21 cellular contexts compared by ENCODE assay signal in the genomic region with DNA sequence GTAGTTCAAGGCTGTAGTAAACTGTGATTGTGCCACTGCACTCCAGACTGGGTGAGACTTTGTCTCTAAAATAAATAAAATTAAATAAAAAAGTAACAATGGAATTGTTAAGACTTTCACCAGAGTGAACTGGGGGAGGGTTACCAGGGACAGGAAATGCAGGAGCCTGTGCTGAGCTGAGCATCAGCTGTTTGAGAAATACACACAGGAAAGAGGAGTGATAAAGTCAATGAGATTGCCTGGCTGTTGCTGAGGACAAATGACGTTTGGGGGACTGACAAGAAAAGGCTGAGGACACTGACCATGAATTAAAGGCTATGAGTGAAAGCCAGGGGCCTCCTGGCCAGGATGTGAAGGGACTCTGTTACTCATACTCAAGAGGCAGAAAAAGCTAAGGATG.
"Had no signal": no experiment of that assay in that cellular context is flagged by ENCODE, and none has a peak within 500 bp of the region (broad histone marks: within the 10 kb centered on the region; RNA-seq: fewer than 3 reads in every experiment).

No MANE protein-coding gene starts in this region.

- DNase-seq: activated B cell treated with CpG ODN at 0.5 μM for 24 hours; activated CD4-positive, alpha-beta T cell treated with anti-CD3 and anti-CD28 coated beads, Interleukin-2, amount 50 U/mL, for 1 hour; activated CD8-positive, alpha-beta T cell treated with anti-CD3 and anti-CD28 coated beads for 36 hours; activated naive CD8-positive, alpha-beta T cell treated with anti-CD3 and anti-CD28 coated beads, Interleukin-2, amount 50 U/mL, for 24 hours; activated T-cell treated with anti-CD3 and anti-CD28 coated beads, Interleukin-2, amount 50 U/mL, for 4 hours; central memory CD4-positive, alpha-beta T cell; foreskin melanocyte; heart right ventricle; kidney glomerular epithelial cell; natural killer cell; right cardiac atrium; stimulated activated CD4-positive, alpha-beta T cell treated with anti-CD3 and anti-CD28 coated beads, Interleukin-12 subunit alpha, Interleukin-12 subunit beta, amount 100 ng/mL, for 4 hours; stimulated activated CD4-positive, alpha-beta T cell treated with anti-CD3 and anti-CD28 coated beads, Interleukin-4, amount 100 ng/mL, for 1 hour; T-helper 17 cell; T1000 had no signal

- H3K36me3 ChIP-seq: breast epithelium, esophagus muscularis mucosa, heart right ventricle, suprapubic skin, tibial nerve had no signal

- H3K27me3 ChIP-seq: breast epithelium, suprapubic skin, tibial nerve had no signal

- H3K4me1 ChIP-seq: breast epithelium, esophagus muscularis mucosa, suprapubic skin, tibial nerve had no signal

- H3K27ac ChIP-seq: breast epithelium, esophagus muscularis mucosa, suprapubic skin, tibial nerve had no signal

- H3K4me3 ChIP-seq: breast epithelium, esophagus muscularis mucosa, heart right ventricle, suprapubic skin, tibial nerve had no signal

- H3K9me3 ChIP-seq: breast epithelium, esophagus muscularis mucosa, heart right ventricle, suprapubic skin, tibial nerve had no signal

- ATAC-seq: activated CD8-positive, alpha-beta T cell treated with anti-CD3 and anti-CD28 coated beads for 36 hours; activated naive CD8-positive, alpha-beta T cell treated with anti-CD3 and anti-CD28 coated beads, Interleukin-2, amount 50 U/mL, for 24 hours; activated T-cell treated with anti-CD3 and anti-CD28 coated beads, Interleukin-2, amount 50 U/mL, for 4 hours; activated T-helper 17 cell treated with anti-CD3 and anti-CD28 coated beads, Interleukin-2, amount 50 U/mL, for 72 hours; natural killer cell; SK-N-SH treated with all-trans-retinoic acid at 6 μM for 48 hours; T-helper 17 cell had no signal
